ENCODE assay signal across 8 cellular contexts in genomic region chr5:160438316-160439204, GRCh38. TPM values are rescaled to one million over a fixed set of nuclear protein-coding genes. Genes with fewer than 3 reads are reported as not detected.
DNase-seq lines count a peak whose midpoint lies in the region; ATAC-seq and TF ChIP-seq lines count a peak whose summit lies in the region.

No MANE protein-coding gene starts in this region.

- TF ChIP-seq CTCF in PC-3 (conservative IDR thresholded peaks at IDR 0.05; ENCODE audit: low read depth, low read length), result peak; percentile 96
- peak; percentile 98 for TF ChIP-seq CTCF in fibroblast of pulmonary artery (IDR thresholded peaks at IDR 0.05; ENCODE audit: low read length, missing control alignments)
- TF ChIP-seq CTCF in nephron (IDR thresholded peaks at IDR 0.05; ENCODE audit: unreplicated experiment in 3 of 3), result peak; percentile 56 to 64 (median 64)

- peaks cover 19% of the 10 kb centered on the region for H3K4me1 Mint-ChIP-seq in nephron

- H3F3A ChIP-seq in PC-3 (ENCODE audit: low read length, unreplicated experiment), result no peaks in the 10 kb centered on the region

- peaks cover 4% of the 10 kb centered on the region for H3K4me1 ChIP-seq in HUES64 (ENCODE audit: insufficient read depth, low read length)
- H3K4me1 ChIP-seq in PC-3 (ENCODE audit: insufficient read depth, low read length), result peaks cover 6% of the 10 kb centered on the region; the same call in 1 of the 2 replicates
- peaks cover 4 to 12% (median 10%) of the 10 kb centered on the region in 5 donors for H3K4me1 ChIP-seq in subcutaneous abdominal adipose tissue (ENCODE audit: control insufficient read depth in 5 of 5, insufficient read depth in 5 of 5, low read length in 5 of 5)

- peaks cover 12% of the 10 kb centered on the region for H3K27me3 Mint-ChIP-seq in nephron (ENCODE audit: low read depth)

- H3K79me2 ChIP-seq in PC-3 (ENCODE audit: low read length), result no peaks in the 10 kb centered on the region

- ATAC-seq in GM21515 (IDR thresholded peaks at IDR 0.05; ENCODE audit: unreplicated experiment) (peak; percentile 37), PC-3 (peak; percentile 75)

- H3K27ac ChIP-seq in HUES64 (ENCODE audit: low read depth, low read length) (no peak overlapping the region), PC-3 (ENCODE audit: low read length) (no peak overlapping the region), subcutaneous abdominal adipose tissue (ENCODE audit: low read depth, low read length) (no peak overlapping the region)

- H3K4me3 ChIP-seq in HUES64 (ENCODE audit: low read length) (peak overlapping the region; percentile 48), PC-3 (ENCODE audit: low read length) (peak overlapping the region; percentile 70), fibroblast of pulmonary artery (replicated peaks; ENCODE audit: low read depth, low read length) (peak overlapping the region; percentile 51), subcutaneous abdominal adipose tissue (ENCODE audit: low read depth in 1 of 5, low read length in 5 of 5) (peak overlapping the region; percentile 57 to 82 (median 67))

- H3K27ac Mint-ChIP-seq in nephron, result peak overlapping the region; percentile 53 to 77 (median 65)

- H4K20me1 ChIP-seq in PC-3 (ENCODE audit: low read length), result no peaks in the 10 kb centered on the region

- CTCF ChIA-PET in PC-3 (lab: Charles Lee), result interaction anchor here (0.6 to 2.3 kb wide), 6 partner anchors 17 to 71 kb away, joined by 3 to 9 read pairs (median 4); partner anchors contain the start of gene PTTG1

- no peaks in the 10 kb centered on the region for H3K9me2 ChIP-seq in PC-3 (replicated peaks; ENCODE audit: low read length)

- peak overlapping the region; percentile 91 for H3K4me2 ChIP-seq in PC-3 (ENCODE audit: low read length)

- no peaks in the 10 kb centered on the region for H3K36me3 ChIP-seq in HUES64 (ENCODE audit: insufficient read depth, low read length)
- H3K36me3 ChIP-seq in PC-3 (ENCODE audit: low read depth, low read length), result no peaks in the 10 kb centered on the region
- H3K36me3 ChIP-seq in subcutaneous abdominal adipose tissue (ENCODE audit: control insufficient read depth in 5 of 5, insufficient read depth in 5 of 5, low read length in 5 of 5), result no peaks in the 10 kb centered on the region

- WGBS in HUES64, result 13% methylated on average over 18 of the region's 18 CpGs

- H3K9me3 Mint-ChIP-seq in nephron, result no peaks in the 10 kb centered on the region

- H3K9ac ChIP-seq in HUES64 (ENCODE audit: low read depth, low read length), result no peak overlapping the region
- peak overlapping the region; percentile 40; the same call in 1 of the 2 replicates for H3K9ac ChIP-seq in PC-3 (ENCODE audit: low read length)
- peak overlapping the region in 4 of 5 donors; percentile 36 to 67 (median 56) for H3K9ac ChIP-seq in subcutaneous abdominal adipose tissue (ENCODE audit: low read length in 5 of 5)

- DNase-seq in DMS 273 treated with DMSO at 0.1 percent for 48 hours (lab: John Stamatoyannopoulos, UW) (peak; percentile 51), PC-3 (peak; percentile 73), activated T-helper 1 cell treated with Interleukin-2 at 50 U/mL for 16 hours (ENCODE audit: low read depth) (peak; percentile 19), fibroblast of pulmonary artery (ENCODE audit: low read depth) (peak; percentile 80)

- POLR2A ChIA-PET in PC-3 (lab: Charles Lee; ENCODE audit: unreplicated experiment), result no interaction called here

- H2AFZ ChIP-seq in PC-3 (ENCODE audit: low read length), result peak overlapping the region; percentile 88

- H3K27me3 ChIP-seq in HUES64 (ENCODE audit: insufficient read depth, low read length) (no peaks in the 10 kb centered on the region), PC-3 (ENCODE audit: low read length) (no peaks in the 10 kb centered on the region), subcutaneous abdominal adipose tissue (ENCODE audit: control insufficient read depth in 5 of 5, insufficient read depth in 4 of 5, low read length in 5 of 5) (peaks cover 0 to 3% (median 0%) of the 10 kb centered on the region in 5 donors)

- no peaks in the 10 kb centered on the region for H3K36me3 Mint-ChIP-seq in nephron (ENCODE audit: low read depth)

- H3K9me3 ChIP-seq in HUES64 (ENCODE audit: insufficient read depth, low read depth, low read length) (no peaks in the 10 kb centered on the region), PC-3 (ENCODE audit: low read length) (no peaks in the 10 kb centered on the region), subcutaneous abdominal adipose tissue (ENCODE audit: control insufficient read depth in 5 of 5, low read length in 5 of 5) (no peaks in the 10 kb centered on the region)

- intact Hi-C loops in PC-3 (cut with micrococcal nuclease), result loop anchor here (1.0 to 10.0 kb wide), 4 partner anchors 22 to 346 kb away; no protein-coding TSS in a partner anchor

- no TSS peak for BruUV-seq in PC-3 (replicated peaks; lab: Mats Ljungman, UMichigan)

- H3K4me3 Mint-ChIP-seq in nephron, result peak overlapping the region; percentile 75 to 81 (median 78)

RNA-seq across cellular contexts. Expression of gene PTTG1, which starts 16.9 kb away (rescaled TPM):
- polyA plus RNA-seq in HUES64 (2013, experiment 1 of 2), result 181 TPM
- polyA plus RNA-seq in HUES64 (2013, experiment 2 of 2), result 236 TPM
- 198 and 245 TPM in 2 replicates for total RNA-seq in PC-3 (2014; rRNA removed)

RNA-seq across cellular contexts. Expression of gene SLU7, which starts 19.7 kb away (rescaled TPM):
- 26.2 TPM for polyA plus RNA-seq in HUES64 (2013, experiment 1 of 2)
- polyA plus RNA-seq in HUES64 (2013, experiment 2 of 2), result 31.1 TPM
- 20.6 and 33.3 TPM in 2 replicates for total RNA-seq in PC-3 (2014; rRNA removed)

RNA-seq across cellular contexts. Expression of gene FAM200C, which starts 38.7 kb away (rescaled TPM):
- 3.3 TPM for polyA plus RNA-seq in HUES64 (2013, experiment 1 of 2)
- polyA plus RNA-seq in HUES64 (2013, experiment 2 of 2), result 3.6 TPM
- total RNA-seq in PC-3 (2014; rRNA removed), result 1.5 and 2.6 TPM in 2 replicates

Comparison
In these comparisons a context has a peak if more than half of its experiments do, and no peak if none do; other contexts are left out.
1. DNase-seq: peak in every context shown above with its lines; median percentile 80 in fibroblast of pulmonary artery; 73 in PC-3; 51 in DMS 273 treated with DMSO at 0.1 percent for 48 hours; 19 in activated T-helper 1 cell treated with Interleukin-2 at 50 U/mL for 16 hours.